ENCODE assay signal across 15 cellular contexts in the genomic region with DNA sequence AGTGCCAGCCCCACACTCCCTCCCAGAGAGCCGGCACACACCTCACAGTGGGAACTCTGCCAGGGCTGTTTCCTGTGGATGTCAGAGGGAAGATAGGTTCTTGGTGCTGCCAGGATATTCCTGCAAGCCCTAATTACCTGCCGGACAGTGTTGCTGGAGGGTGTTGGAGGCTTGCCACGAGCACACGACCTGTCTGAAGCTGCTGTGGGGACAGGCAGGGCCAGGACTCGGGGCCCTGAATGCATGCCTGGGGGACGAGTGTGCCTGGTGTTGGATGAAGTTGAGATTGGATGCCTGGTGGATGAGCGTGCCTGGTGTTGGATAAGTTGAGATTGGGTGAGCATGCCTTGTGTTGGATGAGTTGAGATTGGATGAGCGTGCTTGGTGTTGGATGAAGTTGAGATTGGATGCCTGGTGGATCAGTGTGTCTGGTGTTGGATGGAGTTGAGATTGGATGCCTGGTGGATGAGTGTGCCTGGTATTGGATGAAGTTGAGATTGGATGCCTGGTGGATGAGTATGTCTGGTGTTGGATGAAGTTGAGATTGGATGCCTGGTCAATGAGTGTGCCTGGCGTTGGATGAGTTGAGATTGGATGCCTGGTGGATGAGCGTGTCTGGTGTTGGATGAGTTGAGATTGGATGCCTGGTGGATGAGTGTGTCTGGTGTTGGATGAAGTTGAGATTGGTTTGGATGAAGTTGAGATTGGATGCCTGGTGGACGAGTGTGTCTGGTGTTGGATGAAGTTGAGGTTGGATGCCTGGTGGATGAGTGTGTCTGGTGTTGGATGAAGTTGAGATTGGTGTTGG. TPM values are rescaled to one million over a fixed set of nuclear protein-coding genes. Genes with fewer than 3 reads are reported as not detected.
DNase-seq lines count a peak whose midpoint lies in the region; ATAC-seq and TF ChIP-seq lines count a peak whose summit lies in the region.
"Had no signal": no experiment of that assay in that cellular context is flagged by ENCODE, and none has a peak within 500 bp of the region (broad histone marks: within the 10 kb centered on the region; RNA-seq: fewer than 3 reads in every experiment).

No MANE protein-coding gene starts in this region.

- TF ChIP-seq CTCF in right atrium auricular region (IDR thresholded peaks at IDR 0.05), result no peak
- no peak for TF ChIP-seq CTCF in fibroblast of pulmonary artery (IDR thresholded peaks at IDR 0.05; ENCODE audit: low read length, missing control alignments)
- TF ChIP-seq CTCF in upper lobe of right lung (IDR thresholded peaks at IDR 0.05), result no peak

- H3K36me3 ChIP-seq in right atrium auricular region (peaks cover 80% of the 10 kb centered on the region), upper lobe of right lung (peaks cover 62% of the 10 kb centered on the region)

- no peak overlapping the region for H3K27ac ChIP-seq in right atrium auricular region
- H3K27ac ChIP-seq in upper lobe of right lung, result no peak overlapping the region
- H3K27ac ChIP-seq: cardiac muscle cell had no signal

- H3K4me3 ChIP-seq in right atrium auricular region (no peak overlapping the region), fibroblast of pulmonary artery (replicated peaks; ENCODE audit: low read depth, low read length) (no peak overlapping the region), upper lobe of right lung (no peak overlapping the region)
- H3K4me3 ChIP-seq: cardiac muscle cell had no signal

- DNase-seq in Right ventricle myocardium superior, result peak; percentile 30
- DNase-seq in right atrium auricular region (ENCODE audit: low spot score), result no peak
- peak; percentile 73 for DNase-seq in fibroblast of pulmonary artery (ENCODE audit: low read depth)
- DNase-seq in upper lobe of right lung, result peak; percentile 5
- no peak for DNase-seq in AG20443 (ENCODE audit: low spot score)
- DNase-seq: activated CD8-positive, alpha-beta memory T cell treated with anti-CD3 and anti-CD28 coated beads, Interleukin-2, amount 10 ng/mL, durations not matched to agents 7 days and 5 days; BE2C; head of caudate nucleus; NCI-H69; small intestine; T-helper 17 cell had no signal

- no peak for ATAC-seq in Right ventricle myocardium superior (ENCODE audit: poor library complexity)
- peak; percentile 68 for ATAC-seq in SK-N-SH treated with all-trans-retinoic acid at 6 μM for 48 hours
- no peak for ATAC-seq in upper lobe of right lung
- ATAC-seq in HG02678 (IDR thresholded peaks at IDR 0.05; ENCODE audit: unreplicated experiment), result no peak
- ATAC-seq in GM21528 (IDR thresholded peaks at IDR 0.05; ENCODE audit: low FRiP score, unreplicated experiment), result no peak
- ATAC-seq: activated CD8-positive, alpha-beta memory T cell treated with anti-CD3 and anti-CD28 coated beads, Interleukin-2, amount 10 ng/mL, durations not matched to agents 7 days and 5 days; T-helper 17 cell had no signal

- intact Hi-C loops in Right ventricle myocardium superior (cut with DNase I) (no loop called here), upper lobe of right lung (cut with DNase I) (no loop called here)

- peaks cover 0 to 6% of the 10 kb centered on the region in 2 donors for H3K4me1 ChIP-seq in right atrium auricular region
- H3K4me1 ChIP-seq in upper lobe of right lung, result no peaks in the 10 kb centered on the region
- H3K4me1 ChIP-seq: BE2C had no signal

- H3K27me3 ChIP-seq in right atrium auricular region, result no peaks in the 10 kb centered on the region
- no peaks in the 10 kb centered on the region for H3K27me3 ChIP-seq in upper lobe of right lung
- H3K27me3 ChIP-seq: BE2C, cardiac muscle cell had no signal

- H3K9me3 ChIP-seq in right atrium auricular region, result no peaks in the 10 kb centered on the region
- no peaks in the 10 kb centered on the region for H3K9me3 ChIP-seq in upper lobe of right lung
- H3K9me3 ChIP-seq: BE2C had no signal

TF ChIP-seq in SK-N-SH treated with all-trans-retinoic acid at 6 μM for 48 hours, 23 proteins besides CTCF, POLR2A, EP300 and RAD21 (continues in another document):
- TF ChIP-seq, protein P1, sequence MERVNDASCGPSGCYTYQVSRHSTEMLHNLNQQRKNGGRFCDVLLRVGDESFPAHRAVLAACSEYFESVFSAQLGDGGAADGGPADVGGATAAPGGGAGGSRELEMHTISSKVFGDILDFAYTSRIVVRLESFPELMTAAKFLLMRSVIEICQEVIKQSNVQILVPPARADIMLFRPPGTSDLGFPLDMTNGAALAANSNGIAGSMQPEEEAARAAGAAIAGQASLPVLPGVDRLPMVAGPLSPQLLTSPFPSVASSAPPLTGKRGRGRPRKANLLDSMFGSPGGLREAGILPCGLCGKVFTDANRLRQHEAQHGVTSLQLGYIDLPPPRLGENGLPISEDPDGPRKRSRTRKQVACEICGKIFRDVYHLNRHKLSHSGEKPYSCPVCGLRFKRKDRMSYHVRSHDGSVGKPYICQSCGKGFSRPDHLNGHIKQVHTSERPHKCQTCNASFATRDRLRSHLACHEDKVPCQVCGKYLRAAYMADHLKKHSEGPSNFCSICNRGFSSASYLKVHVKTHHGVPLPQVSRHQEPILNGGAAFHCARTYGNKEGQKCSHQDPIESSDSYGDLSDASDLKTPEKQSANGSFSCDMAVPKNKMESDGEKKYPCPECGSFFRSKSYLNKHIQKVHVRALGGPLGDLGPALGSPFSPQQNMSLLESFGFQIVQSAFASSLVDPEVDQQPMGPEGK (CRISPR knock-in tag; IDR thresholded peaks at IDR 0.05; ENCODE audit: borderline replicate concordance), result no peak
- no peak for TF ChIP-seq ZFP30 (CRISPR knock-in tag; IDR thresholded peaks at IDR 0.05)
- TF ChIP-seq BACH2 (CRISPR knock-in tag; IDR thresholded peaks at IDR 0.05; ENCODE audit: borderline replicate concordance), result no peak
- TF ChIP-seq ZNF70 (CRISPR knock-in tag; IDR thresholded peaks at IDR 0.05), result no peak
- TF ChIP-seq RARB (CRISPR knock-in tag; IDR thresholded peaks at IDR 0.05), result no peak
- TF ChIP-seq, protein P2, sequence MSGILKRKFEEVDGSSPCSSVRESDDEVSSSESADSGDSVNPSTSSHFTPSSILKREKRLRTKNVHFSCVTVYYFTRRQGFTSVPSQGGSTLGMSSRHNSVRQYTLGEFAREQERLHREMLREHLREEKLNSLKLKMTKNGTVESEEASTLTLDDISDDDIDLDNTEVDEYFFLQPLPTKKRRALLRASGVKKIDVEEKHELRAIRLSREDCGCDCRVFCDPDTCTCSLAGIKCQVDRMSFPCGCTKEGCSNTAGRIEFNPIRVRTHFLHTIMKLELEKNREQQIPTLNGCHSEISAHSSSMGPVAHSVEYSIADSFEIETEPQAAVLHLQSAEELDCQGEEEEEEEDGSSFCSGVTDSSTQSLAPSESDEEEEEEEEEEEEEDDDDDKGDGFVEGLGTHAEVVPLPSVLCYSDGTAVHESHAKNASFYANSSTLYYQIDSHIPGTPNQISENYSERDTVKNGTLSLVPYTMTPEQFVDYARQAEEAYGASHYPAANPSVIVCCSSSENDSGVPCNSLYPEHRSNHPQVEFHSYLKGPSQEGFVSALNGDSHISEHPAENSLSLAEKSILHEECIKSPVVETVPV (CRISPR knock-in tag; IDR thresholded peaks at IDR 0.05), result no peak
- TF ChIP-seq ARNTL (CRISPR knock-in tag; IDR thresholded peaks at IDR 0.05; ENCODE audit: borderline replicate concordance, low read depth), result no peak
- TF ChIP-seq, protein P3, sequence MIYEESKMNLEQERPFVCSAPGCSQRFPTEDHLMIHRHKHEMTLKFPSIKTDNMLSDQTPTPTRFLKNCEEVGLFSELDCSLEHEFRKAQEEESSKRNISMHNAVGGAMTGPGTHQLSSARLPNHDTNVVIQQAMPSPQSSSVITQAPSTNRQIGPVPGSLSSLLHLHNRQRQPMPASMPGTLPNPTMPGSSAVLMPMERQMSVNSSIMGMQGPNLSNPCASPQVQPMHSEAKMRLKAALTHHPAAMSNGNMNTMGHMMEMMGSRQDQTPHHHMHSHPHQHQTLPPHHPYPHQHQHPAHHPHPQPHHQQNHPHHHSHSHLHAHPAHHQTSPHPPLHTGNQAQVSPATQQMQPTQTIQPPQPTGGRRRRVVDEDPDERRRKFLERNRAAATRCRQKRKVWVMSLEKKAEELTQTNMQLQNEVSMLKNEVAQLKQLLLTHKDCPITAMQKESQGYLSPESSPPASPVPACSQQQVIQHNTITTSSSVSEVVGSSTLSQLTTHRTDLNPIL (CRISPR knock-in tag; IDR thresholded peaks at IDR 0.05; ENCODE audit: low read depth), result no peak
- TF ChIP-seq OSR1 (CRISPR knock-in tag; IDR thresholded peaks at IDR 0.05), result no peak
- TF ChIP-seq ISL1 (CRISPR knock-in tag; IDR thresholded peaks at IDR 0.05), result no peak
- TF ChIP-seq ZFP3 (CRISPR knock-in tag; IDR thresholded peaks at IDR 0.05), result no peak
- no peak for TF ChIP-seq ZNF8 (CRISPR knock-in tag; IDR thresholded peaks at IDR 0.05)
- no peak for TF ChIP-seq PPARA (CRISPR knock-in tag; IDR thresholded peaks at IDR 0.05; ENCODE audit: borderline replicate concordance)
- TF ChIP-seq ZC3H10 (CRISPR knock-in tag; IDR thresholded peaks at IDR 0.05), result no peak
- TF ChIP-seq GLIS3 (CRISPR knock-in tag; IDR thresholded peaks at IDR 0.05), result no peak
- TF ChIP-seq, protein P4, sequence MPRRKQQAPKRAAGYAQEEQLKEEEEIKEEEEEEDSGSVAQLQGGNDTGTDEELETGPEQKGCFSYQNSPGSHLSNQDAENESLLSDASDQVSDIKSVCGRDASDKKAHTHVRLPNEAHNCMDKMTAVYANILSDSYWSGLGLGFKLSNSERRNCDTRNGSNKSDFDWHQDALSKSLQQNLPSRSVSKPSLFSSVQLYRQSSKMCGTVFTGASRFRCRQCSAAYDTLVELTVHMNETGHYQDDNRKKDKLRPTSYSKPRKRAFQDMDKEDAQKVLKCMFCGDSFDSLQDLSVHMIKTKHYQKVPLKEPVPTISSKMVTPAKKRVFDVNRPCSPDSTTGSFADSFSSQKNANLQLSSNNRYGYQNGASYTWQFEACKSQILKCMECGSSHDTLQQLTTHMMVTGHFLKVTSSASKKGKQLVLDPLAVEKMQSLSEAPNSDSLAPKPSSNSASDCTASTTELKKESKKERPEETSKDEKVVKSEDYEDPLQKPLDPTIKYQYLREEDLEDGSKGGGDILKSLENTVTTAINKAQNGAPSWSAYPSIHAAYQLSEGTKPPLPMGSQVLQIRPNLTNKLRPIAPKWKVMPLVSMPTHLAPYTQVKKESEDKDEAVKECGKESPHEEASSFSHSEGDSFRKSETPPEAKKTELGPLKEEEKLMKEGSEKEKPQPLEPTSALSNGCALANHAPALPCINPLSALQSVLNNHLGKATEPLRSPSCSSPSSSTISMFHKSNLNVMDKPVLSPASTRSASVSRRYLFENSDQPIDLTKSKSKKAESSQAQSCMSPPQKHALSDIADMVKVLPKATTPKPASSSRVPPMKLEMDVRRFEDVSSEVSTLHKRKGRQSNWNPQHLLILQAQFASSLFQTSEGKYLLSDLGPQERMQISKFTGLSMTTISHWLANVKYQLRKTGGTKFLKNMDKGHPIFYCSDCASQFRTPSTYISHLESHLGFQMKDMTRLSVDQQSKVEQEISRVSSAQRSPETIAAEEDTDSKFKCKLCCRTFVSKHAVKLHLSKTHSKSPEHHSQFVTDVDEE (CRISPR knock-in tag; IDR thresholded peaks at IDR 0.05), result no peak
- TF ChIP-seq ESRRG (CRISPR knock-in tag; IDR thresholded peaks at IDR 0.05), result no peak

RNA-seq across cellular contexts. Expression of a gene that starts 23.2 kb away (rescaled TPM):
- total RNA-seq in Right ventricle myocardium superior (6.7 TPM), right atrium auricular region (1 to 10 TPM; 4.4 to 7.5 TPM), upper lobe of right lung (28.3 TPM)

RNA-seq across cellular contexts. Expression of a gene that starts 34.1 kb away (rescaled TPM):
- total RNA-seq in Right ventricle myocardium superior, result 50.3 TPM
- total RNA-seq in right atrium auricular region, result 10 to 100 TPM; 46.0 to 51.7 TPM
- total RNA-seq in upper lobe of right lung, result 63.2 TPM

Comparison
In these comparisons a context has a peak if more than half of its experiments do, and no peak if none do; other contexts are left out.
1. DNase-seq: peak in Right ventricle myocardium superior (single experiment), fibroblast of pulmonary artery (single experiment) and upper lobe of right lung (single experiment); none in right atrium auricular region (single experiment) and AG20443 (single experiment).